Comparison of ENCODE assay signal across 8 cellular contexts in genomic region chr15:58724471-58724870, GRCh38. TPM values are rescaled to one million over a fixed set of nuclear protein-coding genes. Genes with fewer than 3 reads are reported as not detected.
DNase-seq lines count a peak whose midpoint lies in the region; ATAC-seq and TF ChIP-seq lines count a peak whose summit lies in the region.

No MANE protein-coding gene starts in this region.

- H3K36me3 Mint-ChIP-seq in Calu3 (ENCODE audit: insufficient read depth, unreplicated experiment): no peaks in the 10 kb centered on the region
- no peaks in the 10 kb centered on the region for H3K36me3 Mint-ChIP-seq in dendritic cell treated with granulocyte-macrophage colony-stimulating factor and Interleukin-4, amounts not matched to agents 40 ng/mL and 50 ng/mL, for 4 days (ENCODE audit: low read depth)

- no peaks in the 10 kb centered on the region for H3K9me3 Mint-ChIP-seq in Calu3 (ENCODE audit: low read depth, unreplicated experiment)
- H3K9me3 Mint-ChIP-seq in dendritic cell treated with granulocyte-macrophage colony-stimulating factor and Interleukin-4, amounts not matched to agents 40 ng/mL and 50 ng/mL, for 4 days: no peaks in the 10 kb centered on the region

- peaks cover 7% of the 10 kb centered on the region for H3K4me1 ChIP-seq in upper lobe of right lung
- no peaks in the 10 kb centered on the region for H3K4me1 ChIP-seq in colonic mucosa

- BruUV-seq in Calu3 (replicated peaks; lab: Mats Ljungman, UMichigan): no TSS peak

- peak overlapping the region; percentile 67 for H3K27ac Mint-ChIP-seq in Calu3 (ENCODE audit: unreplicated experiment)
- H3K27ac Mint-ChIP-seq in dendritic cell treated with granulocyte-macrophage colony-stimulating factor and Interleukin-4, amounts not matched to agents 40 ng/mL and 50 ng/mL, for 4 days: peak overlapping the region; percentile 49

- H3K4me3 ChIP-seq in upper lobe of right lung (no peak overlapping the region), colonic mucosa (no peak overlapping the region)

- peaks cover 21% of the 10 kb centered on the region for H3K4me1 Mint-ChIP-seq in Calu3 (ENCODE audit: low read depth, unreplicated experiment)
- peaks cover 31% of the 10 kb centered on the region for H3K4me1 Mint-ChIP-seq in dendritic cell treated with granulocyte-macrophage colony-stimulating factor and Interleukin-4, amounts not matched to agents 40 ng/mL and 50 ng/mL, for 4 days (ENCODE audit: low read depth)

- H3K27ac ChIP-seq in upper lobe of right lung (no peak overlapping the region), colonic mucosa (no peak overlapping the region)

- H3K9me3 ChIP-seq in upper lobe of right lung: no peaks in the 10 kb centered on the region
- no peaks in the 10 kb centered on the region for H3K9me3 ChIP-seq in colonic mucosa

- no peaks in the 10 kb centered on the region for H3K36me3 ChIP-seq in upper lobe of right lung
- H3K36me3 ChIP-seq in colonic mucosa: no peaks in the 10 kb centered on the region

- TF ChIP-seq CTCF in Calu3 (IDR thresholded peaks at IDR 0.05; ENCODE audit: unreplicated experiment) (no peak), upper lobe of right lung (IDR thresholded peaks at IDR 0.05) (no peak), colonic mucosa (IDR thresholded peaks at IDR 0.05) (no peak)

- H3K4me3 Mint-ChIP-seq in Calu3 (ENCODE audit: low read depth, unreplicated experiment): no peak overlapping the region
- H3K4me3 Mint-ChIP-seq in dendritic cell treated with granulocyte-macrophage colony-stimulating factor and Interleukin-4, amounts not matched to agents 40 ng/mL and 50 ng/mL, for 4 days: no peak overlapping the region

- CTCF ChIA-PET in Calu3 (lab: Charles Lee): interaction anchor here (0.6 to 0.7 kb wide), 2 partner anchors 25 to 31 kb away, joined by 3 read pairs; partner anchors contain the start of gene ADAM10

- no peaks in the 10 kb centered on the region for H3K27me3 ChIP-seq in upper lobe of right lung
- no peaks in the 10 kb centered on the region for H3K27me3 ChIP-seq in colonic mucosa

- intact Hi-C loops in Calu3 (cut with micrococcal nuclease; ENCODE audit: unreplicated experiment) (no loop called here), upper lobe of right lung (cut with DNase I) (no loop called here), colonic mucosa (cut with DNase I) (no loop called here)
- intact Hi-C loops in dendritic cell treated with granulocyte-macrophage colony-stimulating factor and Interleukin-4, amounts not matched to agents 40 ng/mL and 50 ng/mL, for 4 days (cut with micrococcal nuclease): no loop called here

- no peak for DNase-seq in Calu3
- peak; percentile 26 for DNase-seq in KG1 (lab: John Stamatoyannopoulos, UW)
- DNase-seq in upper lobe of right lung: no peak
- no peak for DNase-seq in colonic mucosa
- DNase-seq in stimulated activated CD4-positive, alpha-beta T cell treated with anti-CD3 and anti-CD28 coated beads, Interleukin-4, amount 100 ng/mL, for 4 hours: no peak
- DNase-seq in NCI-H1105 (lab: John Stamatoyannopoulos, UW): no peak

- ATAC-seq in GM19468 (IDR thresholded peaks at IDR 0.05; ENCODE audit: extremely low read depth, unreplicated experiment): peak; percentile 39
- peak; percentile 73 for ATAC-seq in upper lobe of right lung

- no peak overlapping the region for H3K9ac ChIP-seq in colonic mucosa (ENCODE audit: low read depth in 2 of 2, low read length in 2 of 2)

- no peaks in the 10 kb centered on the region for H3K27me3 Mint-ChIP-seq in Calu3 (ENCODE audit: unreplicated experiment)
- H3K27me3 Mint-ChIP-seq in dendritic cell treated with granulocyte-macrophage colony-stimulating factor and Interleukin-4, amounts not matched to agents 40 ng/mL and 50 ng/mL, for 4 days: no peaks in the 10 kb centered on the region

RNA-seq across cellular contexts. Expression of gene ADAM10, which starts 25.0 kb away (rescaled TPM):
- total RNA-seq in Calu3 (2022) (407 and 474 TPM in 2 replicates), upper lobe of right lung (139 TPM), colonic mucosa (100 to 1,000 TPM; 115 to 176 TPM)

RNA-seq across cellular contexts. Expression of gene MINDY2, which starts 46.6 kb away (rescaled TPM):
- 46.2 and 59.0 TPM in 2 replicates for total RNA-seq in Calu3 (2022)
- total RNA-seq in upper lobe of right lung: 31.2 TPM
- total RNA-seq in colonic mucosa: 10 to 100 TPM; 13.0 to 16.9 TPM
